ENCODE assay signal across 8 cellular contexts in the genomic region with DNA sequence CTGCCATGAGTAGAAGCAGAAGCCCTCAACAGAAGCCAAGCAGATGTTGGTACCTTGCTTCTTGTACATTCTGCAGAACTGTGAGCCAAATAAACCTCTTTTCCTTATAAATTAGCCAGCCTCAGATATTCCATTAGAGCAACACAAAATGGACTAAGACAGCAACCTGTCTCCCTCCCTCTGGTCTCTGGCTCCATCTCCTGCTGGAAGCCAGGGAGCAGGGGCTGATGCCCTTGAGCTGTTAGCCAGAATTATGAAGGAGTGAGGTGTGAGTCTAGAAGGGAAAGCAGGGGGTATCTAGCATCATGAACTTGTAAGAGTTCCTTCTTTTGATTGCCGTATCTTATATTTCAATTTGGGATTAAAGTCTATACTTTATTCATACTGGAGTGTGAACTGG.
A peak's percentile ranks its signal among the peaks of the same experiment; 100 is the strongest.
DNase-seq lines count a peak whose midpoint lies in the region; ATAC-seq and TF ChIP-seq lines count a peak whose summit lies in the region.
"Not testable (repeated sequence)": the region's sequence is repeated elsewhere in the genome, so short reads cannot be mapped to it uniquely, and the experiment has no call there.

No MANE protein-coding gene starts in this region.

- not testable (repeated sequence) for H3K9ac ChIP-seq in endodermal cell (ENCODE audit: extremely low read depth, low read length, poor library complexity, severe bottlenecking); liver (ENCODE audit: low read depth in 1 of 2, low read length in 2 of 2)

- peak; percentile 57 to 69 for TF ChIP-seq RAD21 in liver (IDR thresholded peaks at IDR 0.05)

- peak; percentile 15 for TF ChIP-seq CTCF in AG09309 (IDR thresholded peaks at IDR 0.05; ENCODE audit: control insufficient read depth, insufficient read depth, low read depth, low read length, missing control alignments)
- TF ChIP-seq CTCF in HEK293 (tag by site-specific recombination; IDR thresholded peaks at IDR 0.05): peak; percentile 18; the same call in 1 of the 2 replicates
- TF ChIP-seq CTCF in WERI-Rb-1 (IDR thresholded peaks at IDR 0.05; ENCODE audit: low read depth, low read length): peak; percentile 30; the same call in 1 of the 2 replicates
- peak; percentile 29 for TF ChIP-seq CTCF in endodermal cell (conservative IDR thresholded peaks at IDR 0.05)
- peak; percentile 23 for TF ChIP-seq CTCF in fibroblast of villous mesenchyme (IDR thresholded peaks at IDR 0.05; ENCODE audit: insufficient read depth, low read depth, low read length)
- peak; percentile 18 for TF ChIP-seq CTCF in hepatocyte (IDR thresholded peaks at IDR 0.05; ENCODE audit: poor library complexity)
- TF ChIP-seq CTCF in liver (IDR thresholded peaks at IDR 0.05; ENCODE audit: low read depth, low read length, missing input control): peak; percentile 26

- CTCF ChIA-PET in HEK293 (lab: Yijun Ruan, JAX): not testable (repeated sequence)

- not testable (repeated sequence) for H3K27ac Mint-ChIP-seq in endodermal cell
- H3K27ac Mint-ChIP-seq in stimulated activated naive CD8-positive, alpha-beta T cell treated with anti-CD3 and anti-CD28 coated beads, Interleukin-15, amount 100 ng/mL, for 72 hours: peak overlapping the region; percentile 26 to 35

- H3K4me3 Mint-ChIP-seq in endodermal cell; stimulated activated naive CD8-positive, alpha-beta T cell treated with anti-CD3 and anti-CD28 coated beads, Interleukin-15, amount 100 ng/mL, for 72 hours: not testable (repeated sequence)

- H3K27ac ChIP-seq in HEK293 (ENCODE audit: extremely low read depth, low read depth, low read length); WERI-Rb-1; endodermal cell (ENCODE audit: low read depth, low read length); hepatocyte; liver (ENCODE audit: low read depth in 1 of 2, low read length in 2 of 2): not testable (repeated sequence)

- H2AFZ ChIP-seq in hepatocyte: not testable (repeated sequence)

- not testable (repeated sequence) for H3K36me3 Mint-ChIP-seq in endodermal cell (ENCODE audit: low read depth)

- not testable (repeated sequence) for H3K4me1 ChIP-seq in HEK293 (ENCODE audit: control insufficient read depth, insufficient read depth, low read length); endodermal cell (ENCODE audit: control insufficient read depth, insufficient read depth, low read length); hepatocyte (ENCODE audit: insufficient read depth); liver (ENCODE audit: control insufficient read depth in 4 of 4, insufficient read depth in 4 of 4, low read length in 3 of 4)

- not testable (repeated sequence) for H3K9me3 Mint-ChIP-seq in endodermal cell
- peaks cover 11 to 18% of the 10 kb centered on the region in 2 donors for H3K9me3 Mint-ChIP-seq in stimulated activated naive CD8-positive, alpha-beta T cell treated with anti-CD3 and anti-CD28 coated beads, Interleukin-15, amount 100 ng/mL, for 72 hours

- WGBS in endodermal cell (ENCODE audit: insufficient coverage in 1 of 2, insufficient read length in 1 of 2), 2 experiments: 100% methylated on average over 1 of the region's 1 CpG; no CpG with 5 or more reads in 1 of the 2 experiments
- WGBS in hepatocyte (ENCODE audit: low lambda C conversion rate, missing lambda C conversion rate): 97% methylated on average over 1 of the region's 1 CpG
- WGBS in liver: 98% methylated on average over 1 of the region's 1 CpG

- not testable (repeated sequence) for H3K4me1 Mint-ChIP-seq in endodermal cell; stimulated activated naive CD8-positive, alpha-beta T cell treated with anti-CD3 and anti-CD28 coated beads, Interleukin-15, amount 100 ng/mL, for 72 hours

- H4K20me1 ChIP-seq in hepatocyte (ENCODE audit: insufficient read depth, poor library complexity, severe bottlenecking): not testable (repeated sequence)

- POLR2A ChIA-PET in HEK293 (lab: Yijun Ruan, JAX): not testable (repeated sequence)

- H3K27me3 Mint-ChIP-seq in endodermal cell (ENCODE audit: insufficient read depth): peaks cover 10% of the 10 kb centered on the region
- H3K27me3 Mint-ChIP-seq in stimulated activated naive CD8-positive, alpha-beta T cell treated with anti-CD3 and anti-CD28 coated beads, Interleukin-15, amount 100 ng/mL, for 72 hours: not testable (repeated sequence)

- H3K4me2 ChIP-seq in hepatocyte: not testable (repeated sequence)

- not testable (repeated sequence) for H3K4me3 ChIP-seq in AG09309 (ENCODE audit: control insufficient read depth, low read depth, low read length); HEK293 (ENCODE audit: low read depth, low read length); WERI-Rb-1 (ENCODE audit: low read depth, low read length); endodermal cell (ENCODE audit: low read length); fibroblast of villous mesenchyme (ENCODE audit: low read depth, low read length); hepatocyte; liver (ENCODE audit: low read depth in 1 of 3, low read length in 3 of 3)

- H3K79me2 ChIP-seq in hepatocyte: not testable (repeated sequence)

- DNase-seq in AG09309 (ENCODE audit: low read depth); endodermal cell; hepatocyte (ENCODE audit: low spot score); stimulated activated naive CD8-positive, alpha-beta T cell treated with anti-CD3 and anti-CD28 coated beads, Interleukin-15, amount 100 ng/mL, for 72 hours: not testable (repeated sequence)
- peak; percentile 33 for DNase-seq in WERI-Rb-1
- DNase-seq in fibroblast of villous mesenchyme (ENCODE audit: low read depth): peak; percentile 5

- H3K36me3 ChIP-seq in HEK293 (ENCODE audit: control insufficient read depth in 2 of 2, insufficient read depth in 1 of 2, low read length in 2 of 2); WERI-Rb-1; endodermal cell (ENCODE audit: control insufficient read depth, insufficient read depth, low read length); hepatocyte (replicated peaks; ENCODE audit: insufficient read depth, low read depth); liver (ENCODE audit: control insufficient read depth in 4 of 4, insufficient read depth in 3 of 4, low read depth in 1 of 4, low read length in 3 of 4): not testable (repeated sequence)

- H3K27me3 ChIP-seq in WERI-Rb-1 (ENCODE audit: insufficient read depth, low read depth, severe bottlenecking); endodermal cell (ENCODE audit: control insufficient read depth, insufficient read depth, low read length, poor library complexity, severe bottlenecking); hepatocyte; liver (ENCODE audit: control insufficient read depth in 4 of 4, insufficient read depth in 4 of 4, low read length in 3 of 4): not testable (repeated sequence)

- not testable (repeated sequence) for H3K9me2 ChIP-seq in hepatocyte (replicated peaks; ENCODE audit: insufficient read depth)

- ATAC-seq in stimulated activated naive CD8-positive, alpha-beta T cell treated with anti-CD3 and anti-CD28 coated beads, Interleukin-15, amount 100 ng/mL, for 72 hours: not testable (repeated sequence)

- H3K9me3 ChIP-seq in HEK293 (ENCODE audit: control insufficient read depth, insufficient read depth, low read depth, low read length); WERI-Rb-1 (ENCODE audit: severe bottlenecking); endodermal cell (ENCODE audit: control insufficient read depth, low read length); hepatocyte (ENCODE audit: low read depth); liver (ENCODE audit: control insufficient read depth in 4 of 4, low read length in 3 of 4): not testable (repeated sequence)
